2 cellular contexts compared by ENCODE assay signal in genomic region chr6:30707281-30707850, GRCh38.
TF ChIP-seq lines count a peak whose summit lies in the region.

No MANE protein-coding gene starts in this region.

TF ChIP-seq in Ishikawa, 13 proteins besides CTCF, POLR2A, EP300 and RAD21:
- peak; percentile 95 for TF ChIP-seq NFIC (IDR thresholded peaks at IDR 0.05)
- peak; percentile 81 for TF ChIP-seq TCF12 (IDR thresholded peaks at IDR 0.05; ENCODE audit: low read depth)
- TF ChIP-seq EGR1 (IDR thresholded peaks at IDR 0.05) = no peak
- TF ChIP-seq, protein P1, sequence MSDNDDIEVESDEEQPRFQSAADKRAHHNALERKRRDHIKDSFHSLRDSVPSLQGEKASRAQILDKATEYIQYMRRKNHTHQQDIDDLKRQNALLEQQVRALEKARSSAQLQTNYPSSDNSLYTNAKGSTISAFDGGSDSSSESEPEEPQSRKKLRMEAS (IDR thresholded peaks at IDR 0.05) = peak; percentile 73
- no peak for TF ChIP-seq FOXM1 (IDR thresholded peaks at IDR 0.05; ENCODE audit: borderline replicate concordance, low read depth)
- TF ChIP-seq, protein P2, sequence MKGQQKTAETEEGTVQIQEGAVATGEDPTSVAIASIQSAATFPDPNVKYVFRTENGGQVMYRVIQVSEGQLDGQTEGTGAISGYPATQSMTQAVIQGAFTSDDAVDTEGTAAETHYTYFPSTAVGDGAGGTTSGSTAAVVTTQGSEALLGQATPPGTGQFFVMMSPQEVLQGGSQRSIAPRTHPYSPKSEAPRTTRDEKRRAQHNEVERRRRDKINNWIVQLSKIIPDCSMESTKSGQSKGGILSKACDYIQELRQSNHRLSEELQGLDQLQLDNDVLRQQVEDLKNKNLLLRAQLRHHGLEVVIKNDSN (IDR thresholded peaks at IDR 0.05) = 0 out of 2 replicates have a peak, but pooled peaks have one; percentile 17
- peak; percentile 80; the same call in 1 of the 2 replicates for TF ChIP-seq CEBPB (IDR thresholded peaks at IDR 0.05)
- TF ChIP-seq TEAD4 (IDR thresholded peaks at IDR 0.05) = peak; percentile 35; the same call in 1 of the 2 replicates

TF ChIP-seq in K562, 482 proteins besides CTCF, POLR2A, EP300 and RAD21:
- no peak for TF ChIP-seq HDAC1 (IDR thresholded peaks at IDR 0.05)
- no peak for TF ChIP-seq NR1H2 (CRISPR knock-in tag; IDR thresholded peaks at IDR 0.05)
- peak; percentile 35; the same call in 1 of the 2 replicates for TF ChIP-seq RBFOX2 (IDR thresholded peaks at IDR 0.05; ENCODE audit: low read depth, low read length)
- no peak for TF ChIP-seq HMG20A (CRISPR knock-in tag; conservative IDR thresholded peaks at IDR 0.05)
